8 cellular contexts compared by ENCODE assay signal in genomic region chr19:13846533-13847032, GRCh38. TPM values are rescaled to one million over a fixed set of nuclear protein-coding genes. Genes with fewer than 3 reads are reported as not detected.
A peak's percentile ranks its signal among the peaks of the same experiment; 100 is the strongest.
DNase-seq lines count a peak whose midpoint lies in the region; ATAC-seq, FAIRE-seq and TF ChIP-seq lines count a peak whose summit lies in the region.

No MANE protein-coding gene starts in this region.

- TF ChIP-seq POLR2A in GM12892 (IDR thresholded peaks at IDR 0.05; ENCODE audit: low read depth, low read length) = peak; percentile 0; the same call in 1 of the 2 replicates

- peak; percentile 92 for DNase-seq in GM12892 (ENCODE audit: insufficient read length)
- peak; percentile 71 for DNase-seq in NCI-H2196 treated with DMSO at 0.1 percent for 48 hours (lab: John Stamatoyannopoulos, UW; ENCODE audit: unreplicated experiment)
- DNase-seq in activated CD4-positive, alpha-beta T cell treated with anti-CD3 and anti-CD28 coated beads, Interleukin-2, amount 50 U/mL, for 24 hours (ENCODE audit: low read depth in 1 of 2, low spot score in 1 of 2) = peak; percentile 77 to 86
- peak in 1 of 10 donors; percentile 72 for DNase-seq in dorsolateral prefrontal cortex
- DNase-seq in memory B cell (ENCODE audit: low spot score in 2 of 2) = peak; percentile 96 to 97
- DNase-seq in stimulated activated CD8-positive, alpha-beta memory T cell treated with anti-CD3 and anti-CD28 coated beads, Interleukin-15, amount 100 ng/mL, for 24 hours (ENCODE audit: low read depth) = peak; percentile 77
- no peak for DNase-seq in cortex of kidney (lab: John Stamatoyannopoulos, UW)

- FAIRE-seq in GM12892 (lab: Jason Lieb, UNC) = peak; percentile 96

- ATAC-seq in HG02610 (IDR thresholded peaks at IDR 0.05; ENCODE audit: unreplicated experiment) (peak; percentile 57), memory B cell (ENCODE audit: low read depth) (peak; percentile 69)

- H3K27ac Mint-ChIP-seq in memory B cell = peak overlapping the region; percentile 99

- no peaks in the 10 kb centered on the region for H3K9me3 Mint-ChIP-seq in memory B cell

- peak overlapping the region; percentile 75 to 99 (median 96) for H3K27ac ChIP-seq in dorsolateral prefrontal cortex

- H3K36me3 Mint-ChIP-seq in memory B cell = no peaks in the 10 kb centered on the region

- intact Hi-C loops in dorsolateral prefrontal cortex (cut with DNase I) = loop anchor here in 1 of 2 donors (2.0 kb wide), 1 partner anchor 50 kb away; no protein-coding TSS in a partner anchor

- H3K27me3 Mint-ChIP-seq in memory B cell = no peaks in the 10 kb centered on the region

- peaks cover 31% of the 10 kb centered on the region for H3K4me1 Mint-ChIP-seq in memory B cell

- peak overlapping the region; percentile 78 for H3K4me3 Mint-ChIP-seq in memory B cell

- H3K4me3 ChIP-seq in dorsolateral prefrontal cortex = peak overlapping the region in 45 of 59 donors; percentile 13 to 75 (median 61)

- no peak for TF ChIP-seq CTCF in dorsolateral prefrontal cortex (IDR thresholded peaks at IDR 0.05 in 54 of 56, conservative IDR thresholded peaks at IDR 0.05 in 2 of 56; ENCODE audit: low read depth in 1 of 56, partially characterized antibody in 56 of 56)

- H3K27me3 ChIP-seq in dorsolateral prefrontal cortex = no peaks in the 10 kb centered on the region

RNA-seq across cellular contexts. Expression of gene NANOS3, which starts 30.4 kb away (rescaled TPM):
- 1.2 TPM for polyA plus RNA-seq in GM12892 (2012; ENCODE audit: missing spikeins)
- 10 to 100 TPM in 110 of 120 experiments, 1 to 10 TPM in 10; 4.1 to 33.8 (median 17.0) TPM for total RNA-seq in dorsolateral prefrontal cortex

RNA-seq across cellular contexts. Expression of gene ZSWIM4, which starts 51.3 kb away (rescaled TPM):
- polyA plus RNA-seq in GM12892 (2012; ENCODE audit: missing spikeins) = 1.8 TPM
- total RNA-seq in dorsolateral prefrontal cortex = 1 to 10 TPM; 4.0 to 10.0 (median 6.6) TPM

RNA-seq across cellular contexts. Expression of gene BRME1, which starts 59.3 kb away (rescaled TPM):
- 0.40 TPM for polyA plus RNA-seq in GM12892 (2012; ENCODE audit: missing spikeins)
- total RNA-seq in dorsolateral prefrontal cortex = 10 to 100 TPM in 23 of 120 experiments, 1 to 10 TPM in 97; 2.8 to 13.5 (median 8.1) TPM

RNA-seq across cellular contexts. Expression of gene CC2D1A, which starts 59.4 kb away (rescaled TPM):
- polyA plus RNA-seq in GM12892 (2012; ENCODE audit: missing spikeins) = 10.4 TPM
- total RNA-seq in dorsolateral prefrontal cortex = 100 to 1,000 TPM in 8 of 120 experiments, 10 to 100 TPM in 112; 50.4 to 138 (median 75.1) TPM
